In the genomic region with DNA sequence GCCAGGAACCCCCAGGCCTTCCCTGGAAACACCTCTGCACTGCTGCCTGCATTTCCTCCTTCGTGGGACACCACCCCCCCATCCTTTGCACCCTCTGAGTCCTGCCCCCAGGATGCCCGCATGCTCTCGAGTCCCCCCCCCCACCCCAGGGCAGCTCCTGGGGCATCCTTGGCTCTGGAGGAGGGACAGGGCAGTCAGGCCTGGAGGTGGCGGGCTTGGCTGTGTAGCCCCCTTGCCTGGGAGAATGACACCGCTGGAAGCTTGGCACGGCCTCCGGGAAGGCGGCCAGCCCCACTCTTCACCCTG, we compare ENCODE assay signal across 9 cellular contexts.
DNase-seq lines count a peak whose midpoint lies in the region; ATAC-seq and TF ChIP-seq lines count a peak whose summit lies in the region.
"Had no signal": no experiment of that assay in that cellular context is flagged by ENCODE, and none has a peak within 500 bp of the region (broad histone marks: within the 10 kb centered on the region; RNA-seq: fewer than 3 reads in every experiment).

No MANE protein-coding gene starts in this region.

- peaks cover 23% of the 10 kb centered on the region for H3K4me1 ChIP-seq in upper lobe of right lung

- peak; percentile 81 for DNase-seq in NCI-H1092 (lab: John Stamatoyannopoulos, UW)
- no peak for DNase-seq in coronary artery (ENCODE audit: low spot score)
- DNase-seq in mucosa of gallbladder (ENCODE audit: low spot score): peak; percentile 55
- peak; percentile 89 for DNase-seq in upper lobe of right lung
- DNase-seq: naive B cell, NCI-H524 treated with DMSO at 0.1 percent for 48 hours had no signal

- H3K36me3 ChIP-seq in upper lobe of right lung: no peaks in the 10 kb centered on the region

- intact Hi-C loops in upper lobe of right lung (cut with DNase I): no loop called here

- no peak for ATAC-seq in upper lobe of right lung
- ATAC-seq in GM18498 (IDR thresholded peaks at IDR 0.05; ENCODE audit: unreplicated experiment): no peak
- no peak for ATAC-seq in GM18907 (IDR thresholded peaks at IDR 0.05; ENCODE audit: unreplicated experiment)
- ATAC-seq in HG03520 (IDR thresholded peaks at IDR 0.05; ENCODE audit: unreplicated experiment): no peak

- no peak for TF ChIP-seq CTCF in coronary artery (IDR thresholded peaks at IDR 0.05)
- TF ChIP-seq CTCF in upper lobe of right lung (IDR thresholded peaks at IDR 0.05): no peak

- H3K9me3 ChIP-seq in upper lobe of right lung: no peaks in the 10 kb centered on the region

- H3K27me3 ChIP-seq in upper lobe of right lung: no peaks in the 10 kb centered on the region

- H3K27ac ChIP-seq in coronary artery: peak overlapping the region in 1 of 2 donors; percentile 84
- peak overlapping the region; percentile 85 for H3K27ac ChIP-seq in upper lobe of right lung

- H3K4me3 ChIP-seq in coronary artery (peak overlapping the region; percentile 53), upper lobe of right lung (no peak overlapping the region)
